8 cellular contexts compared by ENCODE assay signal in genomic region chr12:22856120-22856699, GRCh38.
DNase-seq lines count a peak whose midpoint lies in the region; ATAC-seq, FAIRE-seq and TF ChIP-seq lines count a peak whose summit lies in the region.

No MANE protein-coding gene starts in this region.

- H3K4me1 Mint-ChIP-seq in CD8-positive, alpha-beta memory T cell: no peaks in the 10 kb centered on the region

- peak; percentile 80 for DNase-seq in DMS53 treated with DMSO at 0.1 percent for 48 hours (lab: John Stamatoyannopoulos, UW; ENCODE audit: unreplicated experiment)
- DNase-seq in SK-N-DZ (ENCODE audit: low spot score): peak; percentile 52
- DNase-seq in frontal cortex (ENCODE audit: low spot score in 2 of 2): peak in 1 of 2 donors; percentile 15
- DNase-seq in tibial nerve (ENCODE audit: low spot score in 2 of 2): no peak
- no peak for DNase-seq in CD8-positive, alpha-beta memory T cell
- DNase-seq in effector CD4-positive, alpha-beta T cell: no peak

- H3K9me3 ChIP-seq in tibial nerve: no peaks in the 10 kb centered on the region
- H3K9me3 ChIP-seq in CD8-positive, alpha-beta memory T cell (ENCODE audit: low read length): no peaks in the 10 kb centered on the region

- no peaks in the 10 kb centered on the region for H3K79me2 ChIP-seq in KMS-11 (ENCODE audit: insufficient read depth, low read depth)

- WGBS in tibial nerve, 2 donors: 29 to 31% methylated on average over 3 of the region's 3 CpGs

- H3K27ac ChIP-seq in KMS-11 (no peak overlapping the region), tibial nerve (no peak overlapping the region)
- H3K27ac ChIP-seq in CD8-positive, alpha-beta memory T cell (ENCODE audit: low read depth, low read length): no peak overlapping the region

- H3K9me3 Mint-ChIP-seq in CD8-positive, alpha-beta memory T cell: no peaks in the 10 kb centered on the region

- H3K36me3 Mint-ChIP-seq in CD8-positive, alpha-beta memory T cell: no peaks in the 10 kb centered on the region

- H3K4me3 ChIP-seq in KMS-11 (IDR thresholded peaks at IDR 0.05; ENCODE audit: insufficient read depth, low read depth, low read length) (no peak overlapping the region), tibial nerve (no peak overlapping the region)
- H3K4me3 ChIP-seq in CD8-positive, alpha-beta memory T cell (ENCODE audit: low read length): no peak overlapping the region

- no peak for TF ChIP-seq POLR2A in tibial nerve (IDR thresholded peaks at IDR 0.05)

- no peak overlapping the region for H3K27ac Mint-ChIP-seq in CD8-positive, alpha-beta memory T cell

- H3K9ac ChIP-seq in KMS-11: no peak overlapping the region

- TF ChIP-seq CTCF in KMS-11 (conservative IDR thresholded peaks at IDR 0.05; ENCODE audit: low read depth, low read length) (peak; percentile 65), tibial nerve (IDR thresholded peaks at IDR 0.05) (peak; percentile 40 to 63 (median 48))

- peak; percentile 66 for FAIRE-seq in frontal cortex (lab: Jason Lieb, UNC)

- H3K4me1 ChIP-seq in KMS-11 (ENCODE audit: low read depth, poor library complexity, severe bottlenecking) (no peaks in the 10 kb centered on the region), tibial nerve (peaks cover 0 to 4% (median 0%) of the 10 kb centered on the region in 4 donors)
- H3K4me1 ChIP-seq in CD8-positive, alpha-beta memory T cell (ENCODE audit: insufficient read depth, low read length): no peaks in the 10 kb centered on the region

- no peaks in the 10 kb centered on the region for H4K20me1 ChIP-seq in KMS-11 (ENCODE audit: insufficient read depth)

- H3K4me2 ChIP-seq in KMS-11: no peak overlapping the region

- H2AFZ ChIP-seq in KMS-11 (ENCODE audit: low read depth): no peak overlapping the region

- no peak for ATAC-seq in HG03432 (IDR thresholded peaks at IDR 0.05; ENCODE audit: unreplicated experiment)

- H3K4me3 Mint-ChIP-seq in CD8-positive, alpha-beta memory T cell: no peak overlapping the region

- no peaks in the 10 kb centered on the region for H3K36me3 ChIP-seq in KMS-11 (ENCODE audit: insufficient read depth)
- no peaks in the 10 kb centered on the region for H3K36me3 ChIP-seq in tibial nerve
- no peaks in the 10 kb centered on the region for H3K36me3 ChIP-seq in CD8-positive, alpha-beta memory T cell (ENCODE audit: insufficient read depth, low read length)

- H3K27me3 ChIP-seq in KMS-11 (ENCODE audit: insufficient read depth, low read depth) (no peaks in the 10 kb centered on the region), tibial nerve (no peaks in the 10 kb centered on the region)
- no peaks in the 10 kb centered on the region for H3K27me3 ChIP-seq in CD8-positive, alpha-beta memory T cell (ENCODE audit: insufficient read depth, low read length, poor library complexity, severe bottlenecking)

- H3K27me3 Mint-ChIP-seq in CD8-positive, alpha-beta memory T cell: peaks cover 11 to 14% of the 10 kb centered on the region in 2 donors

- TF ChIP-seq EP300 in tibial nerve (IDR thresholded peaks at IDR 0.05): no peak

- CTCF ChIA-PET in CD8-positive, alpha-beta memory T cell (lab: Charles Lee): no interaction called here

- POLR2A ChIA-PET in CD8-positive, alpha-beta memory T cell (lab: Charles Lee): no interaction called here

Comparison
In these comparisons a context has a peak if more than half of its experiments do, and no peak if none do; other contexts are left out.
1. DNase-seq: peak in DMS53 treated with DMSO at 0.1 percent for 48 hours (single experiment) and SK-N-DZ (single experiment); none in tibial nerve (0 of 2), CD8-positive, alpha-beta memory T cell (0 of 5) and effector CD4-positive, alpha-beta T cell (single experiment).